Comparison of ENCODE assay signal across 8 cellular contexts in the genomic region with DNA sequence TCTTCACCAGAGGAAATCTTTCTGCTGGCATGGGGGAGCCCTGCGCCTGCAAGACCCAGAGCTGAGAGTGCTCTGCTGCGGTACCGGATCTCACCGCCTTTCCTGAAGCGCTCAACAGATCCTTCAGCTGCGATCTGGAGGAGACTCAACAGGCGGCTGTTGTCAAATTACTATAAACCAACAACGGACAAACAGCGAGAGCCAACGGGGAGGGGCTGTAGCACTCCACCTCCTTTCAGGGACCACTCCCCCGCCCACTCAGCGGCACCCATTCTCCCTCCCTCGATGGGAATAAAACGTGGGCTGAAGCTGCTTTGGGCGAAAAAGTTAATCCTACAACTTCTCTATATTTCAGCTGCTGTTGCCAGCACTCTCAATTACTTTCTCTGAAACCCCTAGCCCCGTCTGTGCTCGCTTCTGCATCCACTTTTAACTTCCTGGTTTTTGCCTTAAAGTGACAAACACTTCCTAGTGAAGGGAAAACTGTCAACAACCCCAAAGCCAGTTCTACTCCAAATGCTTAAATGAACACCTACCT. TPM values are rescaled to one million over a fixed set of nuclear protein-coding genes. Genes with fewer than 3 reads are reported as not detected.
DNase-seq lines count a peak whose midpoint lies in the region; ATAC-seq, FAIRE-seq and TF ChIP-seq lines count a peak whose summit lies in the region.

A gene with protein sequence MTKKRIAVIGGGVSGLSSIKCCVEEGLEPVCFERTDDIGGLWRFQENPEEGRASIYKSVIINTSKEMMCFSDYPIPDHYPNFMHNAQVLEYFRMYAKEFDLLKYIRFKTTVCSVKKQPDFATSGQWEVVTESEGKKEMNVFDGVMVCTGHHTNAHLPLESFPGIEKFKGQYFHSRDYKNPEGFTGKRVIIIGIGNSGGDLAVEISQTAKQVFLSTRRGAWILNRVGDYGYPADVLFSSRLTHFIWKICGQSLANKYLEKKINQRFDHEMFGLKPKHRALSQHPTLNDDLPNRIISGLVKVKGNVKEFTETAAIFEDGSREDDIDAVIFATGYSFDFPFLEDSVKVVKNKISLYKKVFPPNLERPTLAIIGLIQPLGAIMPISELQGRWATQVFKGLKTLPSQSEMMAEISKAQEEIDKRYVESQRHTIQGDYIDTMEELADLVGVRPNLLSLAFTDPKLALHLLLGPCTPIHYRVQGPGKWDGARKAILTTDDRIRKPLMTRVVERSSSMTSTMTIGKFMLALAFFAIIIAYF (minus strand): TSS at position 147 of the 538 bp plus-strand sequence. CDS start 310 bp downstream, outside the sequence.

- peak within 1 kb of the TSS; percentile 98 for H3K4me2 ChIP-seq in HepG2 (ENCODE audit: low read depth, low read length)

- peaks cover 0 to 2% of the 10 kb centered on the region in 2 experiments; a peak in 1 of 5 replicates for H3K36me3 ChIP-seq in HepG2 (replicated peaks in 1 of 2; ENCODE audit: control insufficient read depth in 1 of 2, insufficient read depth in 2 of 2, low read length in 2 of 2)

- TF ChIP-seq EP300 in HepG2 (IDR thresholded peaks at IDR 0.05; ENCODE audit: low read depth in 2 of 2, low read length in 2 of 2) (no peak), HepG2 (CRISPR knock-in tag; IDR thresholded peaks at IDR 0.05; ENCODE audit: borderline replicate concordance) (no peak)

- H3K27ac ChIP-seq in HepG2 (ENCODE audit: extremely low read length, insufficient read depth, low read length) = peak within 1 kb of the TSS; percentile 74

- H2AFZ ChIP-seq in HepG2 (ENCODE audit: low read length) = no peak within 1 kb of the TSS

- peaks cover 59% of the 10 kb centered on the region for H3K4me1 ChIP-seq in HepG2 (ENCODE audit: insufficient read depth, low read length)

- intact Hi-C loops in HepG2 (cut with micrococcal nuclease; ENCODE audit: unreplicated experiment) = loop anchor here (2.0 kb wide), 1 partner anchor 14 kb away; no protein-coding TSS in a partner anchor

- TSS peak; percentile 48 for BruUV-seq in HepG2 (replicated peaks; lab: Mats Ljungman, UMichigan)

- no peak for FAIRE-seq in HepG2 (lab: Jason Lieb, UNC)

- H3K9ac ChIP-seq in HepG2 (ENCODE audit: insufficient read depth, low read depth, low read length) = peak within 1 kb of the TSS; percentile 78

- H3K4me3 ChIP-seq in HepG2 (replicated peaks in 1 of 3; ENCODE audit: insufficient read depth in 1 of 3, low read depth in 2 of 3, low read length in 3 of 3) = peak within 1 kb of the TSS; percentile 62 to 80 (median 69)

- WGBS in HepG2 (ENCODE audit: low lambda C conversion rate) = 24% methylated on average over 14 of the region's 17 CpGs

- no peak for TF ChIP-seq RAD21 in HepG2 (CRISPR knock-in tag; IDR thresholded peaks at IDR 0.05)

- H3K27me3 ChIP-seq in HepG2 (ENCODE audit: control insufficient read depth in 1 of 2, insufficient read depth in 2 of 2, low read length in 2 of 2) = no peaks in the 10 kb centered on the region; a peak in 1 of 5 replicates

- H3K79me2 ChIP-seq in HepG2 (ENCODE audit: insufficient read depth, low read length) = peaks cover 52% of the 10 kb centered on the region

- in situ Hi-C loops in HepG2 (cut with HindIII; ENCODE audit: extremely low pct_ligation_motif_present, low pct_unique_long_range_greater_than_20kb) = no loop called here

- CTCF ChIA-PET in HepG2 (lab: Yijun Ruan, JAX; ENCODE audit: low intra/inter-chr PET ratio, low total read pairs) = interaction anchor here (0.6 to 2.0 kb wide), 3 partner anchors 13 to 19 kb away, joined by 3 to 16 read pairs (median 3); partner anchors contain the start of gene CHD1L

- TF ChIP-seq CTCF in HepG2 (CRISPR knock-in tag; IDR thresholded peaks at IDR 0.05) = peak; percentile 9; the same call in 1 of the 2 replicates

- H4K20me1 ChIP-seq in HepG2 (ENCODE audit: insufficient read depth, low read length) = no peaks in the 10 kb centered on the region

- TF ChIP-seq POLR2A in HepG2 (IDR thresholded peaks at IDR 0.05; ENCODE audit: insufficient read depth in 1 of 2, low read depth in 2 of 2, low read length in 2 of 2) = peak in 1 of 2 experiments; percentile 90; a peak in 2 of 4 replicates

- DNase-seq in DMS53 treated with DMSO at 0.1 percent for 48 hours (lab: John Stamatoyannopoulos, UW; ENCODE audit: unreplicated experiment) = peak; percentile 55
- peak; percentile 65 for DNase-seq in NCI-H146 (lab: John Stamatoyannopoulos, UW)
- DNase-seq in activated CD4-positive, alpha-beta T cell treated with anti-CD3 and anti-CD28 coated beads for 4 hours = peak; percentile 33 to 34
- peak; percentile 56 for DNase-seq in dermis blood vessel endothelial cell
- DNase-seq in HepG2 (ENCODE audit: low spot score) = no peak
- peak; percentile 47 for DNase-seq in stimulated activated CD4-positive, alpha-beta T cell treated with anti-CD3 and anti-CD28 coated beads, Interleukin-4, amount 100 ng/mL, for 24 hours
- no peak for DNase-seq in RKO (ENCODE audit: low spot score)

- H3K9me3 ChIP-seq in HepG2 (ENCODE audit: low read length) = no peaks in the 10 kb centered on the region

- ATAC-seq in GM21737 (IDR thresholded peaks at IDR 0.05; ENCODE audit: unreplicated experiment) (peak; percentile 60), HepG2 (peak; percentile 93)

- POLR2A ChIA-PET in HepG2 (lab: Yijun Ruan, JAX) = interaction anchor here (0.5 to 7.1 kb wide), 10 partner anchors 9 to 53 kb away, joined by 3 to 100 read pairs (median 6); partner anchors contain the start of genes CHD1L and PRKAB2

TF ChIP-seq in HepG2, 621 proteins besides CTCF, POLR2A, EP300 and RAD21 (continues in another document):
- TF ChIP-seq KAT8 (CRISPR knock-in tag; IDR thresholded peaks at IDR 0.05) (0 out of 2 replicates have a peak, but pooled peaks have one; percentile 28), MAFG (CRISPR knock-in tag; IDR thresholded peaks at IDR 0.05) (no peak), ZNF788 (CRISPR knock-in tag; IDR thresholded peaks at IDR 0.05; ENCODE audit: borderline replicate concordance) (peak; percentile 54; the same call in 1 of the 2 replicates), MEIS1 (CRISPR knock-in tag; IDR thresholded peaks at IDR 0.05; ENCODE audit: borderline replicate concordance) (no peak), PAWR (CRISPR knock-in tag; IDR thresholded peaks at IDR 0.05; ENCODE audit: borderline replicate concordance) (no peak), FOXO4 (CRISPR knock-in tag; conservative IDR thresholded peaks at IDR 0.05) (no peak), ZNF768 (CRISPR knock-in tag; IDR thresholded peaks at IDR 0.05) (no peak), HOXA5 (CRISPR knock-in tag; IDR thresholded peaks at IDR 0.05) (peak; percentile 76; the same call in 1 of the 2 replicates), ZNF570 (CRISPR knock-in tag; IDR thresholded peaks at IDR 0.05; ENCODE audit: borderline replicate concordance) (no peak), NFRKB (IDR thresholded peaks at IDR 0.05) (no peak), TRIM22 (IDR thresholded peaks at IDR 0.05) (no peak), KLF16 (CRISPR knock-in tag; IDR thresholded peaks at IDR 0.05) (peak in 1 of 2 experiments; percentile 36; a peak in 1 of 4 replicates)

RNA-seq across cellular contexts. Expression of the gene that starts here (rescaled TPM):
- total RNA-seq in dermis blood vessel endothelial cell (3.6 and 5.3 TPM in 2 replicates), HepG2 (2016; rRNA removed; fragmentation: Illumina TruSeq; extraction: Trizol) (48.2 and 59.5 TPM in 2 replicates)
- 6.8 and 6.9 TPM in 2 replicates for total RNA-seq in HepG2 (2016; cell fraction: cytosol; rRNA removed; fragmentation: Illumina TruSeq; extraction: Trizol; ENCODE audit: low read depth)
- 49.0 and 63.7 TPM in 2 replicates for total RNA-seq in HepG2 (2016; cell fraction: insoluble cytoplasmic fraction; rRNA removed; fragmentation: Illumina TruSeq; extraction: Trizol)
- 11.1 and 12.7 TPM in 2 replicates for total RNA-seq in HepG2 (2016; cell fraction: membrane; rRNA removed; fragmentation: Illumina TruSeq; extraction: Trizol)
- 47.7 and 49.9 TPM in 2 replicates for total RNA-seq in HepG2 (2016; cell fraction: nucleus; rRNA removed; fragmentation: Illumina TruSeq; extraction: Trizol)
- 149 and 155 TPM in 2 replicates for polyA plus RNA-seq in HepG2 (2011; rRNA removed)
- polyA plus RNA-seq in HepG2 (2011; cell fraction: cytosol; rRNA removed) = 56.2 and 104 TPM in 2 replicates
- 198 and 259 TPM in 2 replicates for polyA plus RNA-seq in HepG2 (2011; cell fraction: nucleus; rRNA removed)
- polyA plus RNA-seq in HepG2 (2012) = 240 and 305 TPM in 2 replicates
- polyA plus RNA-seq in HepG2 (2016; cell fraction: cytosol; fragmentation: Illumina TruSeq; extraction: Trizol; ENCODE audit: low read depth) = 1.7 and 1.8 TPM in 2 replicates
- 40.5 and 43.0 TPM in 2 replicates for polyA plus RNA-seq in HepG2 (2016; cell fraction: insoluble cytoplasmic fraction; fragmentation: Illumina TruSeq; extraction: Trizol; ENCODE audit: low read depth)
- 4.7 TPM in 2 replicates for polyA plus RNA-seq in HepG2 (2016; cell fraction: membrane; fragmentation: Illumina TruSeq; extraction: Trizol; ENCODE audit: low read depth)
- 48.3 and 48.5 TPM in 2 replicates for polyA plus RNA-seq in HepG2 (2016; cell fraction: nucleus; fragmentation: Illumina TruSeq; extraction: Trizol; ENCODE audit: insufficient read depth, low read depth)
- 82.4 TPM in 1 of 2 replicates, not detected in the other for polyA minus RNA-seq in HepG2 (2011; rRNA and poly(A)+ RNA removed; ENCODE audit: low replicate concordance)
- 87.4 and 116 TPM in 2 replicates for polyA minus RNA-seq in HepG2 (2011; cell fraction: cytosol; rRNA and poly(A)+ RNA removed)
- 369 and 460 TPM in 2 replicates for polyA minus RNA-seq in HepG2 (2011; cell fraction: nucleus; rRNA and poly(A)+ RNA removed)

Comparison
In these comparisons a context has a peak if more than half of its experiments do, and no peak if none do; other contexts are left out.
1. DNase-seq: peak in DMS53 treated with DMSO at 0.1 percent for 48 hours (single experiment), NCI-H146 (single experiment), activated CD4-positive, alpha-beta T cell treated with anti-CD3 and anti-CD28 coated beads for 4 hours (2 of 2), dermis blood vessel endothelial cell (single experiment) and stimulated activated CD4-positive, alpha-beta T cell treated with anti-CD3 and anti-CD28 coated beads, Interleukin-4, amount 100 ng/mL, for 24 hours (single experiment); none in HepG2 (single experiment) and RKO (single experiment).